25 cellular contexts compared by ENCODE assay signal in genomic region chr20:11769825-11770224, GRCh38.
"Had no signal": no experiment of that assay in that cellular context is flagged by ENCODE, and none has a peak within 500 bp of the region (broad histone marks: within the 10 kb centered on the region; RNA-seq: fewer than 3 reads in every experiment).

No MANE protein-coding gene starts in this region.

- H3K4me3 Mint-ChIP-seq: activated naive CD8-positive, alpha-beta T cell treated with anti-CD3 and anti-CD28 coated beads, Interleukin-2, amount 10 ng/mL, durations not matched to agents 7 days and 5 days; activated T-cell treated with anti-CD3 and anti-CD28 coated beads, Interleukin-2, amount 50 U/mL, for 4 hours; immature natural killer cell; memory B cell; natural killer cell treated with Interleukin-12 subunit alpha and Interleukin-12 subunit beta and Interleukin-15 and Interleukin-18, amount 100 ng/mL, for 72 hours; stimulated activated effector memory CD8-positive, alpha-beta T cell treated with anti-CD3 and anti-CD28 coated beads, Interleukin-12 subunit alpha, Interleukin-12 subunit beta, amount 100 ng/mL, for 72 hours; stimulated activated naive CD8-positive, alpha-beta T cell treated with anti-CD3 and anti-CD28 coated beads, Interleukin-15, amount 100 ng/mL, for 72 hours; T-helper 1 cell treated with Interleukin-12 subunit alpha and Interleukin-12 subunit beta and Interleukin-4 antibody, amounts not matched to agents 30 μg/mL and 1 μg/mL, for 36 hours had no signal

- H3K4me3 ChIP-seq: cardiac muscle cell, hepatocyte, pancreas, psoas muscle, right atrium auricular region, tibial artery had no signal

- DNase-seq: activated CD4-positive, alpha-beta T cell treated with anti-CD3 and anti-CD28 coated beads for 4 hours; activated CD4-positive, alpha-beta T cell treated with anti-CD3 and anti-CD28 coated beads, Interleukin-2, amount 50 U/mL, for 48 hours; activated CD4-positive, CD25-positive, alpha-beta regulatory T cell; activated CD8-positive, alpha-beta memory T cell treated with anti-CD3 and anti-CD28 coated beads, Interleukin-2, amount 50 U/mL, for 48 hours; activated naive CD4-positive, alpha-beta T cell treated with Interleukin-2 at 50 U/mL for 16 hours; activated naive CD8-positive, alpha-beta T cell treated with anti-CD3 and anti-CD28 coated beads, Interleukin-2, amount 10 ng/mL, durations not matched to agents 7 days and 5 days; activated T-cell treated with anti-CD3 and anti-CD28 coated beads, Interleukin-2, amount 50 U/mL, for 4 hours; amygdala; effector CD4-positive, alpha-beta T cell; glutamatergic neuron; immature natural killer cell; left ventricle myocardium superior; pancreas; psoas muscle; stimulated activated CD4-positive, alpha-beta T cell treated with anti-CD3 and anti-CD28 coated beads, Interleukin-2, amount 100 ng/mL, for 24 hours; stimulated activated naive CD8-positive, alpha-beta T cell treated with anti-CD3 and anti-CD28 coated beads, Interleukin-15, amount 100 ng/mL, for 72 hours; tibial artery had no signal

- H3K36me3 Mint-ChIP-seq: activated naive CD8-positive, alpha-beta T cell treated with anti-CD3 and anti-CD28 coated beads, Interleukin-2, amount 10 ng/mL, durations not matched to agents 7 days and 5 days; memory B cell; stimulated activated effector memory CD8-positive, alpha-beta T cell treated with anti-CD3 and anti-CD28 coated beads, Interleukin-12 subunit alpha, Interleukin-12 subunit beta, amount 100 ng/mL, for 72 hours had no signal

- ATAC-seq: activated T-cell treated with anti-CD3 and anti-CD28 coated beads, Interleukin-2, amount 50 U/mL, for 4 hours; left ventricle myocardium superior; natural killer cell treated with Interleukin-12 subunit alpha and Interleukin-12 subunit beta and Interleukin-15 and Interleukin-18, amount 100 ng/mL, for 72 hours; pancreas; psoas muscle; stimulated activated effector memory CD8-positive, alpha-beta T cell treated with anti-CD3 and anti-CD28 coated beads, Interleukin-12 subunit alpha, Interleukin-12 subunit beta, amount 100 ng/mL, for 72 hours; stimulated activated naive CD8-positive, alpha-beta T cell treated with anti-CD3 and anti-CD28 coated beads, Interleukin-15, amount 100 ng/mL, for 72 hours had no signal

- H3K27me3 Mint-ChIP-seq: activated naive CD8-positive, alpha-beta T cell treated with anti-CD3 and anti-CD28 coated beads, Interleukin-2, amount 10 ng/mL, durations not matched to agents 7 days and 5 days; memory B cell; natural killer cell treated with Interleukin-12 subunit alpha and Interleukin-12 subunit beta and Interleukin-15 and Interleukin-18, amount 100 ng/mL, for 72 hours; stimulated activated naive CD8-positive, alpha-beta T cell treated with anti-CD3 and anti-CD28 coated beads, Interleukin-15, amount 100 ng/mL, for 72 hours had no signal

- H3K4me1 Mint-ChIP-seq: activated naive CD8-positive, alpha-beta T cell treated with anti-CD3 and anti-CD28 coated beads, Interleukin-2, amount 10 ng/mL, durations not matched to agents 7 days and 5 days; immature natural killer cell; memory B cell; stimulated activated effector memory CD8-positive, alpha-beta T cell treated with anti-CD3 and anti-CD28 coated beads, Interleukin-12 subunit alpha, Interleukin-12 subunit beta, amount 100 ng/mL, for 72 hours; stimulated activated naive CD8-positive, alpha-beta T cell treated with anti-CD3 and anti-CD28 coated beads, Interleukin-15, amount 100 ng/mL, for 72 hours had no signal

- H3K27ac Mint-ChIP-seq: activated naive CD8-positive, alpha-beta T cell treated with anti-CD3 and anti-CD28 coated beads, Interleukin-2, amount 10 ng/mL, durations not matched to agents 7 days and 5 days; activated T-helper 2 cell treated with anti-CD3 and anti-CD28 coated beads, Interferon-gamma antibody, Interleukin-2, Interleukin-4, amounts not matched to agents 10 μg/mL and 5 μg/mL and 100 μg/mL, durations not matched to agents 14 hours and 24 hours and 36 hours; immature natural killer cell; memory B cell; natural killer cell treated with Interleukin-12 subunit alpha and Interleukin-12 subunit beta and Interleukin-15 and Interleukin-18, amount 100 ng/mL, for 72 hours; stimulated activated effector memory CD8-positive, alpha-beta T cell treated with anti-CD3 and anti-CD28 coated beads, Interleukin-12 subunit alpha, Interleukin-12 subunit beta, amount 100 ng/mL, for 72 hours; stimulated activated naive CD8-positive, alpha-beta T cell treated with anti-CD3 and anti-CD28 coated beads, Interleukin-15, amount 100 ng/mL, for 72 hours; T-helper 1 cell treated with Interleukin-12 subunit alpha and Interleukin-12 subunit beta and Interleukin-4 antibody, amounts not matched to agents 30 μg/mL and 1 μg/mL, for 36 hours had no signal
